10 cellular contexts compared by ENCODE assay signal in the genomic region with DNA sequence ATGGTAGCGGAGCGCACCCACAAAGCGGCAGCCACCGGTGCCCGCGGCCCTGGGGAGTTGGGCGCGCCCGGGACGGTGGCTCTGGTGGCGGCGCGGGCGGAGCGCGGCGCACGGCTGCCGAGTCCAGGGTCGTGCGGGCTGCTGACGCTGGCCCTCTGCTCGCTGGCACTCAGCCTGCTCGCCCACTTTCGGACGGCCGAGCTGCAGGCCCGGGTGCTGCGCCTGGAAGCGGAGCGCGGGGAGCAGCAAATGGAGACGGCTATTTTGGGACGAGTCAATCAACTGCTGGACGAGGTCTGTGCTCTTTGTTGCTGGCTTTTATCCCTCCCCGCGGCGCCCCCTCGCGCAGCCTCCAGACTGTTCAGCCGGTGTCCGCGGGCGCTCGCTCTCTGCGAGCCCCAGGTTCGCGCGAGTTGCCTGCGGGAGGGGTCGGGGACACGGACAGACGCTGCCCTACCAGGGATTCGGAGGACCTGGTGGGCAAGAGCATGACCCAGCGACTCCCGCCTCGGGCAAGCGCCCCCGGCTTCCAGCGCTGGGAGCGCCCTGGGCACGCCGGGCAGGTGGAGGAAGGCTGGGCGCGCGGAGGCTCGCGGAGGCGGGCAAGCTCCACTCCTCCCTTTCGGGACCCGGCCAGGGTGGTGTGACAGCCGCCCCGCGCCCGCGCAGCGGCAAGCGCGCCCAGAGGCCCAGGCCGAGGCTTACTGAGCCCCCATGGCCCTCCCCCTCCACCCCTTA. TPM values are rescaled to one million over a fixed set of nuclear protein-coding genes. Genes with fewer than 3 reads are reported as not detected.
DNase-seq lines count a peak whose midpoint lies in the region; ATAC-seq, FAIRE-seq and TF ChIP-seq lines count a peak whose summit lies in the region.
"Had no signal": no experiment of that assay in that cellular context is flagged by ENCODE, and none has a peak within 500 bp of the region (broad histone marks: within the 10 kb centered on the region; RNA-seq: fewer than 3 reads in every experiment).

No MANE protein-coding gene starts in this region.

- no peaks in the 10 kb centered on the region for H3K9me3 ChIP-seq in lower lobe of right lung
- no peaks in the 10 kb centered on the region for H3K9me3 ChIP-seq in aorta (ENCODE audit: control insufficient read depth, low read length)

- no peaks in the 10 kb centered on the region for H3K4me1 Mint-ChIP-seq in activated T-helper 17 cell treated with anti-CD3 and anti-CD28 coated beads, Interleukin-2, amount 50 U/mL, for 72 hours

- H3K36me3 ChIP-seq in lower lobe of right lung (no peaks in the 10 kb centered on the region), aorta (ENCODE audit: control insufficient read depth in 1 of 2, insufficient read depth in 2 of 2, low read length in 1 of 2) (no peaks in the 10 kb centered on the region)

- H3K36me3 Mint-ChIP-seq in activated T-helper 17 cell treated with anti-CD3 and anti-CD28 coated beads, Interleukin-2, amount 50 U/mL, for 72 hours (ENCODE audit: low read depth) = no peaks in the 10 kb centered on the region
- H3K36me3 Mint-ChIP-seq: naive B cell had no signal

- H3K4me1 ChIP-seq in lower lobe of right lung = peaks cover 19% of the 10 kb centered on the region
- no peaks in the 10 kb centered on the region for H3K4me1 ChIP-seq in aorta (ENCODE audit: control insufficient read depth in 1 of 2, insufficient read depth in 2 of 2, low read length in 2 of 2)

- H3K27me3 ChIP-seq in lower lobe of right lung (ENCODE audit: low read depth) (peaks cover 24% of the 10 kb centered on the region), aorta (ENCODE audit: control insufficient read depth in 1 of 2, insufficient read depth in 2 of 2, low read length in 1 of 2) (no peaks in the 10 kb centered on the region)

- H3K27ac ChIP-seq in lower lobe of right lung (peak overlapping the region; percentile 46), aorta (ENCODE audit: low read depth in 1 of 2, low read length in 2 of 2) (no peak overlapping the region)

- no peak for TF ChIP-seq CTCF in lower lobe of right lung (IDR thresholded peaks at IDR 0.05)

- H3K4me3 Mint-ChIP-seq in activated T-helper 17 cell treated with anti-CD3 and anti-CD28 coated beads, Interleukin-2, amount 50 U/mL, for 72 hours = no peak overlapping the region

- no peaks in the 10 kb centered on the region for H3K9me3 Mint-ChIP-seq in activated T-helper 17 cell treated with anti-CD3 and anti-CD28 coated beads, Interleukin-2, amount 50 U/mL, for 72 hours

- WGBS in aorta, 2 donors = 1 to 4% methylated on average over 62 to 80 of the region's 80 CpGs

- H3K27ac Mint-ChIP-seq in activated T-helper 17 cell treated with anti-CD3 and anti-CD28 coated beads, Interleukin-2, amount 50 U/mL, for 72 hours = no peak overlapping the region
- H3K27ac Mint-ChIP-seq: naive B cell had no signal

- H3K4me3 ChIP-seq in lower lobe of right lung (peak overlapping the region; percentile 55), aorta (ENCODE audit: low read length in 2 of 2) (peak overlapping the region; percentile 44 to 53)

- intact Hi-C loops in lower lobe of right lung (cut with DNase I) = no loop called here
- intact Hi-C loops in aorta (cut with DNase I) = loop anchor here (5.0 kb wide), 3 partner anchors 70 to 160 kb away; no protein-coding TSS in a partner anchor

- DNase-seq in activated T-cell treated with anti-CD3 and anti-CD28 coated beads, Interleukin-2, amount 50 U/mL, for 48 hours = peak; percentile 22 to 26
- DNase-seq in activated T-cell treated with anti-CD3 and anti-CD28 coated beads for 4 hours (no peak), ecto neural progenitor cell (ENCODE audit: low spot score) (peak; percentile 80), lower lobe of right lung (no peak), aorta (peak; percentile 59 to 81), GM19239 (ENCODE audit: insufficient read length, low spot score) (no peak)
- DNase-seq: naive B cell had no signal

- peaks cover 51% of the 10 kb centered on the region for H3K27me3 Mint-ChIP-seq in activated T-helper 17 cell treated with anti-CD3 and anti-CD28 coated beads, Interleukin-2, amount 50 U/mL, for 72 hours

- ATAC-seq in lower lobe of right lung (peak; percentile 42), aorta (ENCODE audit: low FRiP score) (peak; percentile 50), GM19455 (IDR thresholded peaks at IDR 0.05; ENCODE audit: unreplicated experiment) (no peak)
- no peak for ATAC-seq in activated T-helper 17 cell treated with anti-CD3 and anti-CD28 coated beads, Interleukin-2, amount 50 U/mL, for 72 hours (replicated peaks)

- no peak for FAIRE-seq in GM19239 (lab: Jason Lieb, UNC)
- FAIRE-seq: G401.6 had no signal

RNA-seq across cellular contexts. Expression of gene COL13A1, which starts 0.9 kb away (rescaled TPM):
- 9.2 TPM for total RNA-seq in lower lobe of right lung
- 10 to 100 TPM in 1 of 2 donors, 1 to 10 TPM in 1; 9.3 to 13.6 TPM for total RNA-seq in aorta
- 10 to 100 TPM in 1 of 2 donors, 1 to 10 TPM in 1; 3.5 to 32.8 TPM for polyA plus RNA-seq in aorta
- total RNA-seq in activated T-helper 17 cell treated with anti-CD3 and anti-CD28 coated beads, Interleukin-2, amount 50 U/mL, for 72 hours = not detected

Comparison
In these comparisons a context has a peak if more than half of its experiments do, and no peak if none do; other contexts are left out.
1. DNase-seq: peak in activated T-cell treated with anti-CD3 and anti-CD28 coated beads, Interleukin-2, amount 50 U/mL, for 48 hours (2 of 2), ecto neural progenitor cell (single experiment) and aorta (2 of 2); none in activated T-cell treated with anti-CD3 and anti-CD28 coated beads for 4 hours (single experiment), lower lobe of right lung (single experiment) and GM19239 (single experiment).
2. ATAC-seq: peak in lower lobe of right lung (2 of 2) and aorta (single experiment); none in GM19455 (single experiment) and activated T-helper 17 cell treated with anti-CD3 and anti-CD28 coated beads, Interleukin-2, amount 50 U/mL, for 72 hours (single experiment).
3. RNA of gene COL13A1, which starts 0.9 kb away (total RNA-seq): 9.3 to 13.6 TPM in aorta and 9.2 TPM in lower lobe of right lung (single experiment); not detected in activated T-helper 17 cell treated with anti-CD3 and anti-CD28 coated beads, Interleukin-2, amount 50 U/mL, for 72 hours; every median in the first group is over 10 times any median in the second.